8 cellular contexts compared by ENCODE assay signal in the genomic region with DNA sequence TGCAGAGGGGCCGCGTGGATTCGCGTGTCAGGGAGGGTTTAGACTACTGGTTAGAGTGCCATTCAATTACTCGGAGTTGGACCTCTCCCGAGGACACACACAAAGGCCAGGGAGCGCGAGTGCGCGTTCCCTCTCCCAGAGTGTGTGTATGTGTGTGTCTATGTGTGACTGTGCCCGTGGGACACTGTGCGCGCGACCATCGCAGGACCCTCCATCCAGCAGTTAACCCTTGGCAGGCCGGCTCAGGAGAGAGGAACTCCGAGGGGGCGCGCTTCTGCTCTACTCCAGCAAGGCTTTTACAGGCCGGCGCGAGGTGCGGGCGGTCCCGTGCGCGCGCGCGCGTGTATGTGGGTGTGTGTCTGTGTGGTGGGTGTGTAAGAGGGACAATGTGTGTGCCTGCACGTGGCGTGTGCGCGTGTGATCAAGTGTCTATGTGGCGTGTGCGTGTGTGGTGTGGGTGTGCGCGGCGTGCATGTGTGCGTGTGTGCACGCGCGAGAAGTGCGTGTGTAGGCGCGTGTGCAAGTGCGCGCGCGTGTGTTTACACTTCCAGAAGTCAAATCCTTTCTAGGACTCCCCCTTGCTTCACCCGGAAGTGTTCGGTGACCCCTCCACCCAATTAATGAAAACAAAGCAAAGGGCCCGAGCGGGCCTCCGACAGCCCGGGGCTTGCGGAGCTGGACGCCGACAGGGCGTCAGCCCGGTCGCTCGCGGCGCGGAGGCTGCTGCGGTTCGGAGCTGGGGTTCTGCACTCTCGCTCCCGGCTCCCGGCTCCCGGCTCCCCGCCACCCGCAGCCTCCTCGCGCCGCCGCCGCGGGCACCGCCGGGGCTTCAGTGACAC.
A peak's percentile ranks its signal among the peaks of the same experiment; 100 is the strongest.
DNase-seq lines count a peak whose midpoint lies in the region; ATAC-seq and TF ChIP-seq lines count a peak whose summit lies in the region.

No MANE protein-coding gene starts in this region.

- H3K27ac ChIP-seq in body of pancreas (no peak overlapping the region), iPS-20b (ENCODE audit: low read length) (no peak overlapping the region)

- H3K27me3 ChIP-seq in H7 (ENCODE audit: control insufficient read depth, insufficient read depth, low read length) (peaks cover 82% of the 10 kb centered on the region), body of pancreas (peaks cover 0 to 19% of the 10 kb centered on the region in 2 donors), iPS-20b (ENCODE audit: insufficient read depth, low read length) (peaks cover 98% of the 10 kb centered on the region), skeletal muscle satellite cell (ENCODE audit: control insufficient read depth, insufficient read depth, low read length) (peaks cover 10% of the 10 kb centered on the region)

- 18 to 19% methylated on average over 63 to 82 of the region's 83 CpGs for WGBS in body of pancreas, 2 donors

- no peak for TF ChIP-seq CTCF in AG09309 (IDR thresholded peaks at IDR 0.05; ENCODE audit: control insufficient read depth, insufficient read depth, low read depth, low read length, missing control alignments)
- no peak for TF ChIP-seq CTCF in body of pancreas (IDR thresholded peaks at IDR 0.05)

- H3K36me3 ChIP-seq in H7 (replicated peaks; ENCODE audit: control insufficient read depth, insufficient read depth, low read length) (no peaks in the 10 kb centered on the region), body of pancreas (replicated peaks in 1 of 2; ENCODE audit: insufficient read depth in 1 of 2, low read depth in 2 of 2) (no peaks in the 10 kb centered on the region), iPS-20b (ENCODE audit: insufficient read depth, low read depth, low read length) (no peaks in the 10 kb centered on the region), skeletal muscle satellite cell (ENCODE audit: insufficient read depth, low read length) (no peaks in the 10 kb centered on the region)

- H3K9ac ChIP-seq in iPS-20b (ENCODE audit: low read depth, low read length) (no peak overlapping the region), skeletal muscle satellite cell (ENCODE audit: low read depth, low read length) (peak overlapping the region; percentile 75)

- ATAC-seq in body of pancreas, result peak; percentile 56
- no peak for ATAC-seq in HG02588 (IDR thresholded peaks at IDR 0.05; ENCODE audit: unreplicated experiment)
- no peak for ATAC-seq in GM18519 (IDR thresholded peaks at IDR 0.05; ENCODE audit: low FRiP score, unreplicated experiment)

- no peak for TF ChIP-seq POLR2A in body of pancreas (IDR thresholded peaks at IDR 0.05)

- H3K4me1 ChIP-seq in body of pancreas (peaks cover 16% of the 10 kb centered on the region), iPS-20b (ENCODE audit: insufficient read depth, low read length) (peaks cover 21% of the 10 kb centered on the region), skeletal muscle satellite cell (ENCODE audit: control insufficient read depth, insufficient read depth, low read length) (peaks cover 11% of the 10 kb centered on the region)

- intact Hi-C loops in body of pancreas (cut with DNase I), result no loop called here

- H3K4me3 ChIP-seq in AG09309 (ENCODE audit: control insufficient read depth, low read depth, low read length) (peak overlapping the region; percentile 65), H7 (ENCODE audit: insufficient read depth, low read depth, low read length) (peak overlapping the region; percentile 44), body of pancreas (peak overlapping the region; percentile 5 to 40), iPS-20b (ENCODE audit: low read length) (peak overlapping the region; percentile 52), skeletal muscle satellite cell (ENCODE audit: low read length) (peak overlapping the region; percentile 75)

- H3K9me3 ChIP-seq in body of pancreas, result no peaks in the 10 kb centered on the region
- H3K9me3 ChIP-seq in iPS-20b (ENCODE audit: insufficient read depth, low read depth, low read length), result no peaks in the 10 kb centered on the region
- no peaks in the 10 kb centered on the region for H3K9me3 ChIP-seq in skeletal muscle satellite cell (replicated peaks; ENCODE audit: low read length)

- peak overlapping the region; percentile 84 for H3K4me2 ChIP-seq in skeletal muscle satellite cell (ENCODE audit: low read length)

- DNase-seq in AG09309 (ENCODE audit: low read depth), result no peak
- peak; percentile 88 for DNase-seq in H7
- DNase-seq in body of pancreas, result peak in 3 of 4 donors; percentile 7 to 34 (median 19)
- no peak for DNase-seq in HT-29 (ENCODE audit: low spot score)

Comparison
In these comparisons a context has a peak if more than half of its experiments do, and no peak if none do; other contexts are left out.
1. DNase-seq: peak in H7 (single experiment) and body of pancreas (3 of 4); none in AG09309 (single experiment) and HT-29 (single experiment).
2. H3K4me3 ChIP-seq: peak in every context shown above with its lines; median percentile 75 in skeletal muscle satellite cell; 65 in AG09309; 52 in iPS-20b; 44 in H7; 22 in body of pancreas.